24 cellular contexts compared by ENCODE assay signal in the genomic region with DNA sequence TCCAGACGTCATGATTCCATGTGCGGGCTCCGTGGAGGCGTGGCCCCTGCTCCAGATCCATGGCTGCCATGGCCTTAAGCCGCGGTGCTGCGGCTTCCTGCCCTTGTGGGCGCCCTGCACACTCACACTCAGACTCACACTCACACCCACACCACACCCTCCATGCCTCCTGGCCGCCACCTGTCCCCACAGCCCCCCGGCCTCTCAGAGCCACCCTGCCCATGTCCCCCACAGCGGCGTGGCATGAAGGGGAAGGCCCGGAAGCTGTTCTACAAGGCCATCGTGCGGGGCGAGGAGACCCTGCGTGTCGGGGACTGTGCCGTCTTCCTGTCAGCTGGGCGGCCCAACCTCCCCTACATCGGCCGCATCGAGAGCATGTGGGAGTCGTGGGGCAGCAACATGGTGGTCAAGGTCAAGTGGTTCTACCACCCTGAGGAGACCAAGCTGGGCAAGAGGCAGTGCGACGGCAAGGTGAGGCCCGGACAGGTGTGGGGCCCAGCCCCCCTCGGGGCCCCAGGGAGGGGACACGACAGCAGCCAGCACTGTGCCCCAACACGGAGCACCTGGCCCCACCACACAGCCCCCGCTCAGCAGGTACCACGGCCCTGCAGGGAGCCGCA.
"Had no signal": no experiment of that assay in that cellular context is flagged by ENCODE, and none has a peak within 500 bp of the region (broad histone marks: within the 10 kb centered on the region; RNA-seq: fewer than 3 reads in every experiment).

No MANE protein-coding gene starts in this region.

- FAIRE-seq: RCC 7860 had no signal

- H3K27me3 ChIP-seq: MG63, SJSA1 had no signal

- H3K9me3 ChIP-seq: MG63, SJSA1, SK-N-SH had no signal

- DNase-seq: IMR-90, Karpas-422, KG1, MG63, NCI-H1048, NCI-H1105, NCI-H1417, NCI-H1436 treated with DMSO at 0.1 percent for 48 hours, NCI-H1694 treated with DMSO at 0.1 percent for 48 hours, NCI-H1930, NCI-H2081, NCI-H2107, NCI-H2227 treated with DMSO at 0.1 percent for 48 hours, NCI-H510A, NCI-H524 treated with DMSO at 0.1 percent for 48 hours, NCI-H69, NCI-H774, Right ventricle myocardium superior, RPMI8226, SIG-M5, SK-N-SH, T-helper 1 cell had no signal

- H3K4me2 ChIP-seq: SK-N-SH had no signal

- H3K9ac ChIP-seq: SK-N-SH had no signal

- H3K4me3 ChIP-seq: MG63, SJSA1 had no signal

- H3K27ac ChIP-seq: SJSA1 had no signal

- H3K4me1 ChIP-seq: SJSA1 had no signal
